Comparison of ENCODE assay signal across 18 cellular contexts in the genomic region with DNA sequence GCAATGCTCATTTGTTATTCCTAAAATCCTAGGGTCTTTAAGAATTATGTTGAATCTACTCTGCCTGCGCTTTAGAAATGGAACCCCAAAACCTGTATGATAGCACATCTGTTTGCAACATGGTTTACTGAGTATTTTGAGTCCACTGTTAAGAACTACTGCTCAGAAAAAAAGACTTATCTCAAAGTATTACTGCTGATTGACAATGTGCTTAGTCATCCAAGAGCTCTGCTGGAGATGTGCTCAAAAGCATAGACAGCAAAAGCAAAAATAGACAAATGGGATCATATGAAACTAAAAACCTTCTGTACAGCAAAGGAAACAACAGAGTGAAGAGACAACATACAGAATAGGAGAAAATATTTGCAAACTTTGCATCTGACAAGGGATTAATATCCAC.
A peak's percentile ranks its signal among the peaks of the same experiment; 100 is the strongest.
DNase-seq lines count a peak whose midpoint lies in the region; ATAC-seq and TF ChIP-seq lines count a peak whose summit lies in the region.
"Had no signal": no experiment of that assay in that cellular context is flagged by ENCODE, and none has a peak within 500 bp of the region (broad histone marks: within the 10 kb centered on the region; RNA-seq: fewer than 3 reads in every experiment).

No MANE protein-coding gene starts in this region.

- no peaks in the 10 kb centered on the region for H3K9me3 ChIP-seq in Karpas-422 (ENCODE audit: low read length)
- H3K9me3 ChIP-seq in right atrium auricular region, result no peaks in the 10 kb centered on the region
- H3K9me3 ChIP-seq in Peyer's patch, result no peaks in the 10 kb centered on the region
- H3K9me3 ChIP-seq: upper lobe of right lung had no signal

- DNase-seq in CMK (ENCODE audit: low read depth) (peak; percentile 7), OCI-M1 (lab: John Stamatoyannopoulos, UW) (peak; percentile 28), Karpas-422 (no peak), right atrium auricular region (ENCODE audit: low spot score) (no peak), Peyer's patch (no peak)
- DNase-seq in activated CD4-positive, alpha-beta T cell treated with anti-CD3 and anti-CD28 coated beads for 4 hours, result no peak
- DNase-seq: CD4-positive, CD25-positive, alpha-beta regulatory T cell; GM23248; head of caudate nucleus; mammary epithelial cell; NCI-H2081 treated with DMSO at 0.1 percent for 48 hours; NCI-H69; stimulated activated naive CD8-positive, alpha-beta T cell treated with anti-CD3 and anti-CD28 coated beads, Interleukin-15, Interleukin-2, amounts not matched to agents 100 U/mL and 50 U/mL, for 24 hours; upper lobe of right lung had no signal

- H3K9me2 ChIP-seq in Karpas-422 (replicated peaks; ENCODE audit: insufficient read depth, low read length), result no peaks in the 10 kb centered on the region

- H3K79me2 ChIP-seq in Karpas-422 (ENCODE audit: low read length), result no peaks in the 10 kb centered on the region

- no peak overlapping the region for H3K4me3 ChIP-seq in Karpas-422 (ENCODE audit: low read length)
- H3K4me3 ChIP-seq in right atrium auricular region, result no peak overlapping the region
- no peak overlapping the region for H3K4me3 ChIP-seq in Peyer's patch
- H3K4me3 ChIP-seq: GM23248, upper lobe of right lung had no signal

- no peak overlapping the region for H3K9ac ChIP-seq in Karpas-422 (ENCODE audit: low read length)
- H3K9ac ChIP-seq: GM23248 had no signal

- TF ChIP-seq CTCF in right atrium auricular region (IDR thresholded peaks at IDR 0.05), result no peak
- no peak for TF ChIP-seq CTCF in Peyer's patch (IDR thresholded peaks at IDR 0.05)

- 0 out of 2 replicates have a peak, but pooled peaks cover 3% of the 10 kb centered on the region for H3K27me3 ChIP-seq in Karpas-422 (ENCODE audit: low read length)
- H3K27me3 ChIP-seq in right atrium auricular region, result no peaks in the 10 kb centered on the region
- no peaks in the 10 kb centered on the region for H3K27me3 ChIP-seq in Peyer's patch
- H3K27me3 ChIP-seq: upper lobe of right lung had no signal

- no peak for TF ChIP-seq POLR2A in Peyer's patch (IDR thresholded peaks at IDR 0.05)

- no peaks in the 10 kb centered on the region for H3K4me1 ChIP-seq in Karpas-422 (ENCODE audit: low read length)
- no peaks in the 10 kb centered on the region for H3K4me1 ChIP-seq in right atrium auricular region
- H3K4me1 ChIP-seq in Peyer's patch, result no peaks in the 10 kb centered on the region
- H3K4me1 ChIP-seq: upper lobe of right lung had no signal

- no peaks in the 10 kb centered on the region for H4K20me1 ChIP-seq in Karpas-422 (ENCODE audit: insufficient read depth, low read depth, low read length)

- H3K27ac ChIP-seq in Karpas-422 (ENCODE audit: low read length), result no peak overlapping the region
- H3K27ac ChIP-seq in right atrium auricular region, result no peak overlapping the region
- H3K27ac ChIP-seq in Peyer's patch, result no peak overlapping the region
- H3K27ac ChIP-seq: GM23248, RWPE1, upper lobe of right lung had no signal

- H3K4me2 ChIP-seq in Karpas-422 (ENCODE audit: low read depth, low read length, poor library complexity, severe bottlenecking), result no peak overlapping the region

- ATAC-seq in GM19328 (IDR thresholded peaks at IDR 0.05; ENCODE audit: unreplicated experiment) (peak; percentile 29), HG02870 (IDR thresholded peaks at IDR 0.05; ENCODE audit: unreplicated experiment) (peak; percentile 11)
- ATAC-seq: natural killer cell treated with Interleukin-12 subunit alpha and Interleukin-12 subunit beta and Interleukin-15 and Interleukin-18, amount 100 ng/mL, for 72 hours; stimulated activated naive CD8-positive, alpha-beta T cell treated with anti-CD3 and anti-CD28 coated beads, Interleukin-15, Interleukin-2, amounts not matched to agents 100 U/mL and 50 U/mL, for 24 hours; upper lobe of right lung had no signal

- no peak overlapping the region for H2AFZ ChIP-seq in Karpas-422 (ENCODE audit: low read length)
- H2AFZ ChIP-seq: GM23248 had no signal

- H3K36me3 ChIP-seq in Karpas-422 (ENCODE audit: insufficient read depth, low read length), result no peaks in the 10 kb centered on the region
- H3K36me3 ChIP-seq in right atrium auricular region, result no peaks in the 10 kb centered on the region
- no peaks in the 10 kb centered on the region for H3K36me3 ChIP-seq in Peyer's patch
- H3K36me3 ChIP-seq: upper lobe of right lung had no signal

Comparison
In these comparisons a context has a peak if more than half of its experiments do, and no peak if none do; other contexts are left out.
1. DNase-seq: peak in CMK (single experiment) and OCI-M1 (single experiment); none in Karpas-422 (single experiment), right atrium auricular region (single experiment), Peyer's patch (0 of 3) and activated CD4-positive, alpha-beta T cell treated with anti-CD3 and anti-CD28 coated beads for 4 hours (0 of 2).